12 cellular contexts compared by ENCODE assay signal in the genomic region with DNA sequence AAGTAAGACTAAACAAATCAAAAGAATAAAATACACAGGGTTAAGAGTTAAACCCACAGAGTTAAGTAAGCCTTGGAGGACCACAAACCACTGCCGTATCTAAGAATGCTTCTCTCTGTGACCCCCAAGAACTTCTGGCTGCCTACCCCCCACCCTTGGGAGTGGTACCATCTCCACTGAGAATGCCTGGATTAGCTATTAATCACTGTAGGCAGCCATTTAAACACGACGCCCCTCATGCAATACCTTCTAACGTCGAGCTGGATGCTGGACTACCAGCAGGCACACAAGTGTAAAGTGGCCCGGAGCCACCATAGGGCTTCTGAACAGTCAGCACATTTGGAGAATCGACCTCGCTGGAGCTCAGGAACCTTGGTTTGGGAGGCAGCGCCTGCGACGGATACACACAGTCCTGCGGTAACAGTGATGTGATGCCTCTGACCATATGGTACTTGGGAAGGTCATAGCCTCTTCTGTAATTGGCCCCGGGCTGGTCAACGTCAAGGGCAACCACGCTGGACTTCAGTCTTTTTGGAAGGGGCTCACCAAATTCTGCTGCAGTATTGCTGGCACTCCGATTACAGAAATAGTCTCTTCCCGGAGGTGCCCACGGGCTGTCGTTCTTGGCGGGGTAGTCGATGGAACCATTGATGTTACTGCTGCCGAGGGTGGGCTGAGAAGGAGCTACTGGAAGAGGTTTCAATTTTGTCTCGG. TPM values are rescaled to one million over a fixed set of nuclear protein-coding genes. Genes with fewer than 3 reads are reported as not detected.
DNase-seq lines count a peak whose midpoint lies in the region; ATAC-seq and TF ChIP-seq lines count a peak whose summit lies in the region.
"Had no signal": no experiment of that assay in that cellular context is flagged by ENCODE, and none has a peak within 500 bp of the region (broad histone marks: within the 10 kb centered on the region; RNA-seq: fewer than 3 reads in every experiment).

No MANE protein-coding gene starts in this region.

- CTCF ChIA-PET in WTC11 (lab: Charles Lee): no interaction called here
- CTCF ChIA-PET in activated CD4-positive, alpha-beta T cell treated with anti-CD3 and anti-CD28 coated beads, Interleukin-2, amount 10 ng/mL, durations not matched to agents 7 days and 5 days (lab: Charles Lee): interaction anchor here (0.6 to 0.9 kb wide), 2 partner anchors 189 to 364 kb away, joined by 3 read pairs; no protein-coding TSS in a partner anchor

- no peak for TF ChIP-seq CTCF in WTC11 (IDR thresholded peaks at IDR 0.05)
- TF ChIP-seq CTCF in endothelial cell (IDR thresholded peaks at IDR 0.05; ENCODE audit: unreplicated experiment): no peak

- no peak for ATAC-seq in WTC11

- H3K36me3 Mint-ChIP-seq in activated CD4-positive, alpha-beta T cell treated with anti-CD3 and anti-CD28 coated beads, Interleukin-2, amount 10 ng/mL, durations not matched to agents 24 days and 14 days (ENCODE audit: low read depth): peaks cover 84% of the 10 kb centered on the region
- H3K36me3 Mint-ChIP-seq in WTC11 (peaks cover 82% of the 10 kb centered on the region), endothelial cell (ENCODE audit: low read depth, unreplicated experiment) (peaks cover 59% of the 10 kb centered on the region)
- peaks cover 90% of the 10 kb centered on the region for H3K36me3 Mint-ChIP-seq in activated CD4-positive, alpha-beta T cell treated with anti-CD3 and anti-CD28 coated beads, Interleukin-2, amount 10 ng/mL, durations not matched to agents 7 days and 5 days (ENCODE audit: low read depth)

- no peaks in the 10 kb centered on the region for H3K9me3 Mint-ChIP-seq in activated CD4-positive, alpha-beta T cell treated with anti-CD3 and anti-CD28 coated beads, Interleukin-2, amount 10 ng/mL, durations not matched to agents 24 days and 14 days
- H3K9me3 Mint-ChIP-seq in WTC11 (no peaks in the 10 kb centered on the region), endothelial cell (ENCODE audit: unreplicated experiment) (no peaks in the 10 kb centered on the region)
- H3K9me3 Mint-ChIP-seq in activated CD4-positive, alpha-beta T cell treated with anti-CD3 and anti-CD28 coated beads, Interleukin-2, amount 10 ng/mL, durations not matched to agents 7 days and 5 days: no peaks in the 10 kb centered on the region
- H3K9me3 Mint-ChIP-seq: nephron had no signal

- H3K4me3 Mint-ChIP-seq in activated CD4-positive, alpha-beta T cell treated with anti-CD3 and anti-CD28 coated beads, Interleukin-2, amount 10 ng/mL, durations not matched to agents 24 days and 14 days: peak overlapping the region; percentile 32
- H3K4me3 Mint-ChIP-seq in WTC11 (no peak overlapping the region), endothelial cell (ENCODE audit: unreplicated experiment) (peak overlapping the region; percentile 66)
- H3K4me3 Mint-ChIP-seq in activated CD4-positive, alpha-beta T cell treated with anti-CD3 and anti-CD28 coated beads, Interleukin-2, amount 10 ng/mL, durations not matched to agents 7 days and 5 days: no peak overlapping the region
- H3K4me3 Mint-ChIP-seq: nephron had no signal

- intact Hi-C loops in activated CD4-positive, alpha-beta T cell treated with anti-CD3 and anti-CD28 coated beads, Interleukin-2, amount 10 ng/mL, durations not matched to agents 24 days and 14 days (cut with micrococcal nuclease): no loop called here

- H3K27ac Mint-ChIP-seq in activated CD4-positive, alpha-beta T cell treated with anti-CD3 and anti-CD28 coated beads, Interleukin-2, amount 10 ng/mL, durations not matched to agents 24 days and 14 days: peak overlapping the region; percentile 51
- H3K27ac Mint-ChIP-seq in WTC11 (peak overlapping the region; percentile 75), endothelial cell (ENCODE audit: unreplicated experiment) (no peak overlapping the region)
- H3K27ac Mint-ChIP-seq in activated CD4-positive, alpha-beta T cell treated with anti-CD3 and anti-CD28 coated beads, Interleukin-2, amount 10 ng/mL, durations not matched to agents 7 days and 5 days: no peak overlapping the region

- no peak for DNase-seq in activated CD4-positive, alpha-beta T cell treated with anti-CD3 and anti-CD28 coated beads, Interleukin-2, amount 10 ng/mL, durations not matched to agents 24 days and 14 days
- no peak for DNase-seq in activated CD4-positive, alpha-beta T cell treated with anti-CD3 and anti-CD28 coated beads for 4 hours
- DNase-seq in WTC11 (ENCODE audit: low spot score): no peak
- no peak for DNase-seq in endothelial cell (ENCODE audit: low spot score)
- DNase-seq in stimulated activated CD8-positive, alpha-beta memory T cell treated with anti-CD3 and anti-CD28 coated beads, Interleukin-4, amount 100 ng/mL, for 48 hours: peak; percentile 23
- no peak for DNase-seq in A172 (ENCODE audit: low spot score)
- no peak for DNase-seq in DMS79 treated with DMSO at 0.1 percent for 48 hours (lab: John Stamatoyannopoulos, UW)
- DNase-seq in activated CD4-positive, alpha-beta T cell treated with anti-CD3 and anti-CD28 coated beads, Interleukin-2, amount 10 ng/mL, durations not matched to agents 7 days and 5 days: no peak
- DNase-seq: activated CD4-positive, alpha-beta T cell treated with anti-CD3 and anti-CD28 coated beads for 48 hours; DMS53; NCI-H524 had no signal

- H3K4me1 Mint-ChIP-seq in activated CD4-positive, alpha-beta T cell treated with anti-CD3 and anti-CD28 coated beads, Interleukin-2, amount 10 ng/mL, durations not matched to agents 24 days and 14 days: peaks cover 62% of the 10 kb centered on the region
- peaks cover 30% of the 10 kb centered on the region for H3K4me1 Mint-ChIP-seq in WTC11
- peaks cover 21% of the 10 kb centered on the region for H3K4me1 Mint-ChIP-seq in endothelial cell (ENCODE audit: unreplicated experiment)
- peaks cover 84% of the 10 kb centered on the region for H3K4me1 Mint-ChIP-seq in activated CD4-positive, alpha-beta T cell treated with anti-CD3 and anti-CD28 coated beads, Interleukin-2, amount 10 ng/mL, durations not matched to agents 7 days and 5 days

- POLR2A ChIA-PET in WTC11 (lab: Charles Lee): no interaction called here
- POLR2A ChIA-PET in activated CD4-positive, alpha-beta T cell treated with anti-CD3 and anti-CD28 coated beads, Interleukin-2, amount 10 ng/mL, durations not matched to agents 7 days and 5 days (lab: Charles Lee): no interaction called here

- H3K27me3 Mint-ChIP-seq in activated CD4-positive, alpha-beta T cell treated with anti-CD3 and anti-CD28 coated beads, Interleukin-2, amount 10 ng/mL, durations not matched to agents 24 days and 14 days: no peaks in the 10 kb centered on the region
- H3K27me3 Mint-ChIP-seq in WTC11 (ENCODE audit: low read depth): no peaks in the 10 kb centered on the region
- H3K27me3 Mint-ChIP-seq in endothelial cell (ENCODE audit: unreplicated experiment): peaks cover 6% of the 10 kb centered on the region
- H3K27me3 Mint-ChIP-seq in activated CD4-positive, alpha-beta T cell treated with anti-CD3 and anti-CD28 coated beads, Interleukin-2, amount 10 ng/mL, durations not matched to agents 7 days and 5 days: no peaks in the 10 kb centered on the region

TF ChIP-seq in WTC11, 78 proteins besides CTCF, POLR2A, EP300 and RAD21:
- TF ChIP-seq KAT7 (CRISPR knock-in tag; IDR thresholded peaks at IDR 0.05; ENCODE audit: borderline replicate concordance): no peak
- no peak for TF ChIP-seq MYBL2 (CRISPR knock-in tag; IDR thresholded peaks at IDR 0.05)
- TF ChIP-seq MXD4 (CRISPR knock-in tag; IDR thresholded peaks at IDR 0.05; ENCODE audit: borderline replicate concordance): no peak
- no peak for TF ChIP-seq ZBTB21 (CRISPR knock-in tag; IDR thresholded peaks at IDR 0.05; ENCODE audit: borderline replicate concordance)
- no peak for TF ChIP-seq SOX15 (CRISPR knock-in tag; IDR thresholded peaks at IDR 0.05)
- no peak for TF ChIP-seq SMAD3 (CRISPR knock-in tag; IDR thresholded peaks at IDR 0.05; ENCODE audit: borderline replicate concordance)
- no peak for TF ChIP-seq ZNF317 (CRISPR knock-in tag; IDR thresholded peaks at IDR 0.05; ENCODE audit: borderline replicate concordance, low read depth)
- no peak for TF ChIP-seq TEAD4 (CRISPR knock-in tag; IDR thresholded peaks at IDR 0.05)
- no peak for TF ChIP-seq RORB (CRISPR knock-in tag; IDR thresholded peaks at IDR 0.05)
- TF ChIP-seq ERG (CRISPR knock-in tag; IDR thresholded peaks at IDR 0.05): no peak
- TF ChIP-seq GRHL2 (CRISPR knock-in tag; IDR thresholded peaks at IDR 0.05; ENCODE audit: insufficient replicate concordance, severe bottlenecking): no peak

RNA-seq across cellular contexts. Expression of gene ZNF217, which starts 18.0 kb away (rescaled TPM):
- total RNA-seq in activated CD4-positive, alpha-beta T cell treated with anti-CD3 and anti-CD28 coated beads, Interleukin-2, amount 10 ng/mL, durations not matched to agents 24 days and 14 days: 58.0 and 60.9 TPM in 2 replicates
- total RNA-seq in WTC11 (2021): 75.6 to 84.0 TPM (median 77.7 TPM) in 3 replicates
- 76.7 TPM for total RNA-seq in endothelial cell (ENCODE audit: unreplicated experiment)
- total RNA-seq in A172 (2014; rRNA removed; shearing (Covaris generic)): 33.2 and 38.3 TPM in 2 replicates
- total RNA-seq in activated CD4-positive, alpha-beta T cell treated with anti-CD3 and anti-CD28 coated beads, Interleukin-2, amount 10 ng/mL, durations not matched to agents 7 days and 5 days: 10 to 100 TPM; 97.5 to 99.7 TPM

Comparison
In these comparisons a context has a peak if more than half of its experiments do, and no peak if none do; other contexts are left out.
1. H3K27ac Mint-ChIP-seq: peak in activated CD4-positive, alpha-beta T cell treated with anti-CD3 and anti-CD28 coated beads, Interleukin-2, amount 10 ng/mL, durations not matched to agents 24 days and 14 days (single experiment) and WTC11 (single experiment); none in endothelial cell (single experiment) and activated CD4-positive, alpha-beta T cell treated with anti-CD3 and anti-CD28 coated beads, Interleukin-2, amount 10 ng/mL, durations not matched to agents 7 days and 5 days (single experiment).
2. H3K4me3 Mint-ChIP-seq: peak in activated CD4-positive, alpha-beta T cell treated with anti-CD3 and anti-CD28 coated beads, Interleukin-2, amount 10 ng/mL, durations not matched to agents 24 days and 14 days (single experiment) and endothelial cell (single experiment); none in WTC11 (single experiment) and activated CD4-positive, alpha-beta T cell treated with anti-CD3 and anti-CD28 coated beads, Interleukin-2, amount 10 ng/mL, durations not matched to agents 7 days and 5 days (single experiment).